ENCODE assay signal across 1 cellular context in genomic region chr9:86589273-86589672, GRCh38.
TF ChIP-seq lines count a peak whose summit lies in the region.

No MANE protein-coding gene starts in this region.

TF ChIP-seq in K562, 482 proteins besides CTCF, POLR2A, EP300 and RAD21:
- TF ChIP-seq MTA3 (IDR thresholded peaks at IDR 0.05; ENCODE audit: borderline replicate concordance) (no peak), JUND (IDR thresholded peaks at IDR 0.05; ENCODE audit: borderline replicate concordance, low read depth, low read length) (no peak), JUND (tag; IDR thresholded peaks at IDR 0.05; ENCODE audit: borderline replicate concordance, low read depth, low read length) (no peak), RAD51 (IDR thresholded peaks at IDR 0.05; ENCODE audit: borderline replicate concordance, low read depth) (no peak), E4F1 (CRISPR knock-in tag; IDR thresholded peaks at IDR 0.05; ENCODE audit: borderline replicate concordance) (no peak), NCOA4 (IDR thresholded peaks at IDR 0.05; ENCODE audit: partially characterized antibody) (no peak), LARP7 (IDR thresholded peaks at IDR 0.05) (no peak), ZFPM2 (CRISPR knock-in tag; IDR thresholded peaks at IDR 0.05) (no peak), MAFG (tag; conservative IDR thresholded peaks at IDR 0.05) (no peak), KLF1 (tag; IDR thresholded peaks at IDR 0.05) (no peak), CTBP1 (IDR thresholded peaks at IDR 0.05; ENCODE audit: borderline replicate concordance) (no peak), HIVEP1 (CRISPR knock-in tag; IDR thresholded peaks at IDR 0.05) (no peak), RBM22 (IDR thresholded peaks at IDR 0.05; ENCODE audit: low read depth, low read length, poor library complexity, severe bottlenecking) (no peak), FOSL1 (tag; conservative IDR thresholded peaks at IDR 0.05) (no peak), ZBTB43 (CRISPR knock-in tag; IDR thresholded peaks at IDR 0.05) (no peak), ZNF133 (CRISPR knock-in tag; IDR thresholded peaks at IDR 0.05) (no peak), ZNF695 (CRISPR knock-in tag; IDR thresholded peaks at IDR 0.05) (no peak), UBTF (IDR thresholded peaks at IDR 0.05; ENCODE audit: borderline replicate concordance in 1 of 2, low read depth in 2 of 2, low read length in 2 of 2) (no peak), HDAC2 (IDR thresholded peaks at IDR 0.05) (no peak), RHOXF2B (CRISPR knock-in tag; conservative IDR thresholded peaks at IDR 0.05) (no peak), KAT7 (CRISPR knock-in tag; IDR thresholded peaks at IDR 0.05; ENCODE audit: borderline replicate concordance) (no peak)
TF ChIP-seq in K562: peak in this region for 0.
